In genomic region chr6:111483736-111484654, GRCh38 we compare ENCODE assay signal across 1 cellular context.
TF ChIP-seq lines count a peak whose summit lies in the region.

No MANE protein-coding gene starts in this region.

TF ChIP-seq in HepG2, 621 proteins besides CTCF, POLR2A, EP300 and RAD21 (continued from another document):
- TF ChIP-seq HNF1B (CRISPR knock-in tag; IDR thresholded peaks at IDR 0.05) (no peak; the same call in 1 of the 2 replicates), ZNF780A (CRISPR knock-in tag; IDR thresholded peaks at IDR 0.05) (no peak), POLR2G (IDR thresholded peaks at IDR 0.05; ENCODE audit: low read depth, low read length) (peak; percentile 97)
